ENCODE assay signal across 1 cellular context in the genomic region with DNA sequence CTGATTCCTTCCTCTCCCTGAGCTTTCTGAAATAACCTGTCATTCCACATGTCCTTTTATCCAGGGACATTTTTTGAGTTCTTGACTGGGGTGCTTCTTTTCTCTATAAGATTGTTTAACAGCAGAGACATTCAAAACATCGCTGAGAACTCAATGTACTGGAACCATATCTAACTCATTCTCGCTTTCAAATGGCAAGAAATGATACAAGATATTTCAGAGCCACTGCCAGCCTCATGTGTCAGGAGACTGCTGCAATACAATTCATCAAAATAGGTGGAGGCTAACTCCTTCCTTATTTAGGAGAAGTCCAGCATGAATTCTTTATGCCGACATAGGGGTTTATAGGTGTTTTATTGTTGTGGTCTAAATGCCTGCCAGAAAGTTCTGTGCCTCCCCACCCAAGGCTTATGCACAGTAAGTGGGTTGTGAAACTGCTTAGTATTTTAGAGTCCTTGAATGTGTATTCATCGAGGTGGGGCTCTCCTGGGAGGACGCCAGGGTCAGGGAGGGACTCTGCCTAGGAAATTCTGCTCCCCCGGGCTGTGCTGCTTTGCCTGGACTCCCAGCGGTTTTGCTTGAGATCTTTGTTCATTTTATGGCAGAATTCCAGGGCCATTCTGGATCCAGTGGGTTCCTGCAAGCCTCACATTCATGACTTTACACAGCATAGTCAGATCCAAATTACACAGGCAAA.
TF ChIP-seq lines count a peak whose summit lies in the region.

No MANE protein-coding gene starts in this region.

TF ChIP-seq in HEK293, 187 proteins besides CTCF, POLR2A, EP300 and RAD21 (continued from another document):
- TF ChIP-seq, protein P1, sequence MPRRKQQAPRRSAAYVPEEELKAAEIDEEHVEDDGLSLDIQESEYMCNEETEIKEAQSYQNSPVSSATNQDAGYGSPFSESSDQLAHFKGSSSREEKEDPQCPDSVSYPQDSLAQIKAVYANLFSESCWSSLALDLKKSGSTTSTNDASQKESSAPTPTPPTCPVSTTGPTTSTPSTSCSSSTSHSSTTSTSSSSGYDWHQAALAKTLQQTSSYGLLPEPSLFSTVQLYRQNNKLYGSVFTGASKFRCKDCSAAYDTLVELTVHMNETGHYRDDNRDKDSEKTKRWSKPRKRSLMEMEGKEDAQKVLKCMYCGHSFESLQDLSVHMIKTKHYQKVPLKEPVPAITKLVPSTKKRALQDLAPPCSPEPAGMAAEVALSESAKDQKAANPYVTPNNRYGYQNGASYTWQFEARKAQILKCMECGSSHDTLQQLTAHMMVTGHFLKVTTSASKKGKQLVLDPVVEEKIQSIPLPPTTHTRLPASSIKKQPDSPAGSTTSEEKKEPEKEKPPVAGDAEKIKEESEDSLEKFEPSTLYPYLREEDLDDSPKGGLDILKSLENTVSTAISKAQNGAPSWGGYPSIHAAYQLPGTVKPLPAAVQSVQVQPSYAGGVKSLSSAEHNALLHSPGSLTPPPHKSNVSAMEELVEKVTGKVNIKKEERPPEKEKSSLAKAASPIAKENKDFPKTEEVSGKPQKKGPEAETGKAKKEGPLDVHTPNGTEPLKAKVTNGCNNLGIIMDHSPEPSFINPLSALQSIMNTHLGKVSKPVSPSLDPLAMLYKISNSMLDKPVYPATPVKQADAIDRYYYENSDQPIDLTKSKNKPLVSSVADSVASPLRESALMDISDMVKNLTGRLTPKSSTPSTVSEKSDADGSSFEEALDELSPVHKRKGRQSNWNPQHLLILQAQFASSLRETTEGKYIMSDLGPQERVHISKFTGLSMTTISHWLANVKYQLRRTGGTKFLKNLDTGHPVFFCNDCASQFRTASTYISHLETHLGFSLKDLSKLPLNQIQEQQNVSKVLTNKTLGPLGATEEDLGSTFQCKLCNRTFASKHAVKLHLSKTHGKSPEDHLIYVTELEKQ (tag by site-specific recombination; IDR thresholded peaks at IDR 0.05; ENCODE audit: borderline replicate concordance): no peak
- TF ChIP-seq, protein P2, sequence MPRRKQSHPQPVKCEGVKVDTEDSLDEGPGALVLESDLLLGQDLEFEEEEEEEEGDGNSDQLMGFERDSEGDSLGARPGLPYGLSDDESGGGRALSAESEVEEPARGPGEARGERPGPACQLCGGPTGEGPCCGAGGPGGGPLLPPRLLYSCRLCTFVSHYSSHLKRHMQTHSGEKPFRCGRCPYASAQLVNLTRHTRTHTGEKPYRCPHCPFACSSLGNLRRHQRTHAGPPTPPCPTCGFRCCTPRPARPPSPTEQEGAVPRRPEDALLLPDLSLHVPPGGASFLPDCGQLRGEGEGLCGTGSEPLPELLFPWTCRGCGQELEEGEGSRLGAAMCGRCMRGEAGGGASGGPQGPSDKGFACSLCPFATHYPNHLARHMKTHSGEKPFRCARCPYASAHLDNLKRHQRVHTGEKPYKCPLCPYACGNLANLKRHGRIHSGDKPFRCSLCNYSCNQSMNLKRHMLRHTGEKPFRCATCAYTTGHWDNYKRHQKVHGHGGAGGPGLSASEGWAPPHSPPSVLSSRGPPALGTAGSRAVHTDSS (tag by site-specific recombination; IDR thresholded peaks at IDR 0.05): no peak
- TF ChIP-seq, protein P3, sequence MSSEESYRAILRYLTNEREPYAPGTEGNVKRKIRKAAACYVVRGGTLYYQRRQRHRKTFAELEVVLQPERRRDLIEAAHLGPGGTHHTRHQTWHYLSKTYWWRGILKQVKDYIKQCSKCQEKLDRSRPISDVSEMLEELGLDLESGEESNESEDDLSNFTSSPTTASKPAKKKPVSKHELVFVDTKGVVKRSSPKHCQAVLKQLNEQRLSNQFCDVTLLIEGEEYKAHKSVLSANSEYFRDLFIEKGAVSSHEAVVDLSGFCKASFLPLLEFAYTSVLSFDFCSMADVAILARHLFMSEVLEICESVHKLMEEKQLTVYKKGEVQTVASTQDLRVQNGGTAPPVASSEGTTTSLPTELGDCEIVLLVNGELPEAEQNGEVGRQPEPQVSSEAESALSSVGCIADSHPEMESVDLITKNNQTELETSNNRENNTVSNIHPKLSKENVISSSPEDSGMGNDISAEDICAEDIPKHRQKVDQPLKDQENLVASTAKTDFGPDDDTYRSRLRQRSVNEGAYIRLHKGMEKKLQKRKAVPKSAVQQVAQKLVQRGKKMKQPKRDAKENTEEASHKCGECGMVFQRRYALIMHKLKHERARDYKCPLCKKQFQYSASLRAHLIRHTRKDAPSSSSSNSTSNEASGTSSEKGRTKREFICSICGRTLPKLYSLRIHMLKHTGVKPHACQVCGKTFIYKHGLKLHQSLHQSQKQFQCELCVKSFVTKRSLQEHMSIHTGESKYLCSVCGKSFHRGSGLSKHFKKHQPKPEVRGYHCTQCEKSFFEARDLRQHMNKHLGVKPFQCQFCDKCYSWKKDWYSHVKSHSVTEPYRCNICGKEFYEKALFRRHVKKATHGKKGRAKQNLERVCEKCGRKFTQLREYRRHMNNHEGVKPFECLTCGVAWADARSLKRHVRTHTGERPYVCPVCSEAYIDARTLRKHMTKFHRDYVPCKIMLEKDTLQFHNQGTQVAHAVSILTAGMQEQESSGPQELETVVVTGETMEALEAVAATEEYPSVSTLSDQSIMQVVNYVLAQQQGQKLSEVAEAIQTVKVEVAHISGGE (tag by site-specific recombination; conservative IDR thresholded peaks at IDR 0.05; ENCODE audit: low read depth): no peak
- TF ChIP-seq, protein P4, sequence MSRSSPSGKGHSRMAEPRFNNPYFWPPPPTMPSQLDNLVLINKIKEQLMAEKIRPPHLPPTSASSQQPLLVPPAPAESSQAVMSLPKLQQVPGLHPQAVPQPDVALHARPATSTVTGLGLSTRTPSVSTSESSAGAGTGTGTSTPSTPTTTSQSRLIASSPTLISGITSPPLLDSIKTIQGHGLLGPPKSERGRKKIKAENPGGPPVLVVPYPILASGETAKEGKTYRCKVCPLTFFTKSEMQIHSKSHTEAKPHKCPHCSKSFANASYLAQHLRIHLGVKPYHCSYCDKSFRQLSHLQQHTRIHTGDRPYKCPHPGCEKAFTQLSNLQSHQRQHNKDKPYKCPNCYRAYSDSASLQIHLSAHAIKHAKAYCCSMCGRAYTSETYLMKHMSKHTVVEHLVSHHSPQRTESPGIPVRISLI (tag by site-specific recombination; IDR thresholded peaks at IDR 0.05): no peak
- TF ChIP-seq ZFHX2 (tag by site-specific recombination; conservative IDR thresholded peaks at IDR 0.05): no peak
- TF ChIP-seq, protein P5, sequence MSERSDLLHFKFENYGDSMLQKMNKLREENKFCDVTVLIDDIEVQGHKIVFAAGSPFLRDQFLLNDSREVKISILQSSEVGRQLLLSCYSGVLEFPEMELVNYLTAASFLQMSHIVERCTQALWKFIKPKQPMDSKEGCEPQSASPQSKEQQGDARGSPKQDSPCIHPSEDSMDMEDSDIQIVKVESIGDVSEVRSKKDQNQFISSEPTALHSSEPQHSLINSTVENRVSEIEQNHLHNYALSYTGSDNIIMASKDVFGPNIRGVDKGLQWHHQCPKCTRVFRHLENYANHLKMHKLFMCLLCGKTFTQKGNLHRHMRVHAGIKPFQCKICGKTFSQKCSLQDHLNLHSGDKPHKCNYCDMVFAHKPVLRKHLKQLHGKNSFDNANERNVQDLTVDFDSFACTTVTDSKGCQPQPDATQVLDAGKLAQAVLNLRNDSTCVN (tag by site-specific recombination; optimal IDR thresholded peaks at IDR 0.05): no peak
- no peak for TF ChIP-seq ZNF654 (tag by site-specific recombination; IDR thresholded peaks at IDR 0.05; ENCODE audit: low read depth)
- TF ChIP-seq, protein P6, sequence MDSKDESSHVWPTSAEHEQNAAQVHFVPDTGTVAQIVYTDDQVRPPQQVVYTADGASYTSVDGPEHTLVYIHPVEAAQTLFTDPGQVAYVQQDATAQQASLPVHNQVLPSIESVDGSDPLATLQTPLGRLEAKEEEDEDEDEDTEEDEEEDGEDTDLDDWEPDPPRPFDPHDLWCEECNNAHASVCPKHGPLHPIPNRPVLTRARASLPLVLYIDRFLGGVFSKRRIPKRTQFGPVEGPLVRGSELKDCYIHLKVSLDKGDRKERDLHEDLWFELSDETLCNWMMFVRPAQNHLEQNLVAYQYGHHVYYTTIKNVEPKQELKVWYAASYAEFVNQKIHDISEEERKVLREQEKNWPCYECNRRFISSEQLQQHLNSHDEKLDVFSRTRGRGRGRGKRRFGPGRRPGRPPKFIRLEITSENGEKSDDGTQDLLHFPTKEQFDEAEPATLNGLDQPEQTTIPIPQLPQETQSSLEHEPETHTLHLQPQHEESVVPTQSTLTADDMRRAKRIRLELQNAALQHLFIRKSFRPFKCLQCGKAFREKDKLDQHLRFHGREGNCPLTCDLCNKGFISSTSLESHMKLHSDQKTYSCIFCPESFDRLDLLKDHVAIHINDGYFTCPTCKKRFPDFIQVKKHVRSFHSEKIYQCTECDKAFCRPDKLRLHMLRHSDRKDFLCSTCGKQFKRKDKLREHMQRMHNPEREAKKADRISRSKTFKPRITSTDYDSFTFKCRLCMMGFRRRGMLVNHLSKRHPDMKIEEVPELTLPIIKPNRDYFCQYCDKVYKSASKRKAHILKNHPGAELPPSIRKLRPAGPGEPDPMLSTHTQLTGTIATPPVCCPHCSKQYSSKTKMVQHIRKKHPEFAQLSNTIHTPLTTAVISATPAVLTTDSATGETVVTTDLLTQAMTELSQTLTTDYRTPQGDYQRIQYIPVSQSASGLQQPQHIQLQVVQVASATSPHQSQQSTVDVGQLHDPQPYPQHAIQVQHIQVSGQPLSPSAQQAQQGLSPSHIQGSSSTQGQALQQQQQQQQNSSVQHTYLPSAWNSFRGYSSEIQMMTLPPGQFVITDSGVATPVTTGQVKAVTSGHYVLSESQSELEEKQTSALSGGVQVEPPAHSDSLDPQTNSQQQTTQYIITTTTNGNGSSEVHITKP (tag by site-specific recombination; IDR thresholded peaks at IDR 0.05): peak; percentile 73
